In genomic region chr14:99171396-99171795, GRCh38 we compare ENCODE assay signal across 15 cellular contexts.
DNase-seq lines count a peak whose midpoint lies in the region; ATAC-seq lines count a peak whose summit lies in the region.
"Had no signal": no experiment of that assay in that cellular context is flagged by ENCODE, and none has a peak within 500 bp of the region (broad histone marks: within the 10 kb centered on the region; RNA-seq: fewer than 3 reads in every experiment).

No MANE protein-coding gene starts in this region.

- H3K36me3 ChIP-seq in CD4-positive, CD25-positive, alpha-beta regulatory T cell (ENCODE audit: control insufficient read depth, insufficient read depth, low read length) = peaks cover 54% of the 10 kb centered on the region
- H3K36me3 ChIP-seq in SK-N-MC (ENCODE audit: insufficient read depth, low read length) = peaks cover 54% of the 10 kb centered on the region

- no peaks in the 10 kb centered on the region for H3K4me1 ChIP-seq in CD4-positive, CD25-positive, alpha-beta regulatory T cell (ENCODE audit: control insufficient read depth, insufficient read depth, low read length, poor library complexity, severe bottlenecking)
- H3K4me1 ChIP-seq: BLaER1 treated with 17β-estradiol and CSF1 and Interleukin-3, amounts not matched to agents 10 nM and 100 nM had no signal

- peaks cover 3% of the 10 kb centered on the region for H3K9me3 Mint-ChIP-seq in activated naive CD4-positive, alpha-beta T cell treated with anti-CD3 and anti-CD28 coated beads for 36 hours
- H3K9me3 Mint-ChIP-seq in CD4-positive, CD25-positive, alpha-beta regulatory T cell = peaks cover 0 to 1% (median 0%) of the 10 kb centered on the region in 7 donors
- H3K9me3 Mint-ChIP-seq in effector memory CD8-positive, alpha-beta T cell = no peaks in the 10 kb centered on the region
- H3K9me3 Mint-ChIP-seq: GM23338 had no signal

- H3K9me3 ChIP-seq in CD4-positive, CD25-positive, alpha-beta regulatory T cell (ENCODE audit: control insufficient read depth in 2 of 2, low read length in 2 of 2) = peaks cover 0 to 1% of the 10 kb centered on the region in 2 experiments
- H3K9me3 ChIP-seq in SK-N-MC (ENCODE audit: low read depth, low read length) = no peaks in the 10 kb centered on the region

- intact Hi-C loops in activated naive CD4-positive, alpha-beta T cell treated with anti-CD3 and anti-CD28 coated beads for 36 hours (cut with micrococcal nuclease) = no loop called here

- no peak for ATAC-seq in CD4-positive, CD25-positive, alpha-beta regulatory T cell (ENCODE audit: low read depth in 2 of 2)
- no peak for ATAC-seq in effector memory CD8-positive, alpha-beta T cell (replicated peaks)
- ATAC-seq in HG03457 (IDR thresholded peaks at IDR 0.05; ENCODE audit: unreplicated experiment) = no peak
- ATAC-seq: GM23338 had no signal

- no peaks in the 10 kb centered on the region for H3K27me3 Mint-ChIP-seq in activated naive CD4-positive, alpha-beta T cell treated with anti-CD3 and anti-CD28 coated beads for 36 hours (ENCODE audit: low read depth)
- no peaks in the 10 kb centered on the region for H3K27me3 Mint-ChIP-seq in CD4-positive, CD25-positive, alpha-beta regulatory T cell
- no peaks in the 10 kb centered on the region for H3K27me3 Mint-ChIP-seq in effector memory CD8-positive, alpha-beta T cell
- H3K27me3 Mint-ChIP-seq: CD4-positive, alpha-beta memory T cell had no signal

- H3K27ac ChIP-seq in CD4-positive, CD25-positive, alpha-beta regulatory T cell (ENCODE audit: insufficient read depth, low read length, poor library complexity, severe bottlenecking) = peak overlapping the region; percentile 41
- H3K27ac ChIP-seq in SK-N-MC = peak overlapping the region; percentile 80
- H3K27ac ChIP-seq: BLaER1 treated with 17β-estradiol and CSF1 and Interleukin-3, amounts not matched to agents 10 nM and 100 nM had no signal

- no peak overlapping the region for H3K4me3 ChIP-seq in CD4-positive, CD25-positive, alpha-beta regulatory T cell (ENCODE audit: low read depth, low read length)
- no peak overlapping the region for H3K4me3 ChIP-seq in SK-N-MC
- H3K4me3 ChIP-seq: BLaER1 treated with 17β-estradiol and CSF1 and Interleukin-3, amounts not matched to agents 10 nM and 100 nM; GM23338 had no signal

- no peaks in the 10 kb centered on the region for H3K27me3 ChIP-seq in CD4-positive, CD25-positive, alpha-beta regulatory T cell (ENCODE audit: control insufficient read depth, insufficient read depth, low read length)
- H3K27me3 ChIP-seq: BLaER1 treated with 17β-estradiol and CSF1 and Interleukin-3, amounts not matched to agents 10 nM and 100 nM had no signal

- CTCF ChIA-PET in activated naive CD4-positive, alpha-beta T cell treated with anti-CD3 and anti-CD28 coated beads for 36 hours (lab: Charles Lee) = no interaction called here

- H3K4me1 Mint-ChIP-seq in activated naive CD4-positive, alpha-beta T cell treated with anti-CD3 and anti-CD28 coated beads for 36 hours (ENCODE audit: low read depth) = peaks cover 16% of the 10 kb centered on the region
- H3K4me1 Mint-ChIP-seq in CD4-positive, CD25-positive, alpha-beta regulatory T cell = peaks cover 11 to 45% (median 17%) of the 10 kb centered on the region in 4 donors
- H3K4me1 Mint-ChIP-seq in effector memory CD8-positive, alpha-beta T cell (ENCODE audit: low read depth in 2 of 2) = peaks cover 9 to 20% of the 10 kb centered on the region in 2 donors

- H3K27ac Mint-ChIP-seq in activated naive CD4-positive, alpha-beta T cell treated with anti-CD3 and anti-CD28 coated beads for 36 hours = peak overlapping the region; percentile 56
- H3K27ac Mint-ChIP-seq in CD4-positive, CD25-positive, alpha-beta regulatory T cell = no peak overlapping the region
- H3K27ac Mint-ChIP-seq in effector memory CD8-positive, alpha-beta T cell = peak overlapping the region; percentile 57 to 82

- H3K4me3 Mint-ChIP-seq in activated naive CD4-positive, alpha-beta T cell treated with anti-CD3 and anti-CD28 coated beads for 36 hours = no peak overlapping the region
- no peak overlapping the region for H3K4me3 Mint-ChIP-seq in CD4-positive, CD25-positive, alpha-beta regulatory T cell
- H3K4me3 Mint-ChIP-seq in effector memory CD8-positive, alpha-beta T cell = no peak overlapping the region
- H3K4me3 Mint-ChIP-seq: CD4-positive, alpha-beta memory T cell; GM23338 had no signal

- H3K36me3 Mint-ChIP-seq in activated naive CD4-positive, alpha-beta T cell treated with anti-CD3 and anti-CD28 coated beads for 36 hours (ENCODE audit: low read depth) = peaks cover 36% of the 10 kb centered on the region
- peaks cover 44% of the 10 kb centered on the region for H3K36me3 Mint-ChIP-seq in CD4-positive, CD25-positive, alpha-beta regulatory T cell
- peaks cover 83% of the 10 kb centered on the region for H3K36me3 Mint-ChIP-seq in effector memory CD8-positive, alpha-beta T cell (ENCODE audit: insufficient read depth)

- DNase-seq in activated naive CD4-positive, alpha-beta T cell treated with anti-CD3 and anti-CD28 coated beads for 36 hours = no peak
- no peak for DNase-seq in activated naive CD4-positive, alpha-beta T cell treated with anti-CD3 and anti-CD28 coated beads, Interleukin-2, amount 50 U/mL, for 16 hours
- DNase-seq in CD4-positive, CD25-positive, alpha-beta regulatory T cell = no peak
- DNase-seq in SK-N-MC (ENCODE audit: low read depth, low spot score) (no peak), NCI-H2196 (lab: John Stamatoyannopoulos, UW; ENCODE audit: unreplicated experiment) (no peak)
- no peak for DNase-seq in effector memory CD8-positive, alpha-beta T cell
- DNase-seq: ACHN; CD4-positive, alpha-beta memory T cell; COR-L47; DMS153; DMS79 treated with DMSO at 0.1 percent for 48 hours; EL had no signal

- H3K9ac ChIP-seq in SK-N-MC (ENCODE audit: insufficient read length) = no peak overlapping the region
- H3K9ac ChIP-seq: BLaER1 treated with 17β-estradiol and CSF1 and Interleukin-3, amounts not matched to agents 10 nM and 100 nM had no signal

Comparison
In these comparisons a context has a peak if more than half of its experiments do, and no peak if none do; other contexts are left out.
1. H3K27ac Mint-ChIP-seq: peak in activated naive CD4-positive, alpha-beta T cell treated with anti-CD3 and anti-CD28 coated beads for 36 hours (single experiment) and effector memory CD8-positive, alpha-beta T cell (2 of 2); none in CD4-positive, CD25-positive, alpha-beta regulatory T cell (0 of 3).